ENCODE assay signal across 8 cellular contexts in the genomic region with DNA sequence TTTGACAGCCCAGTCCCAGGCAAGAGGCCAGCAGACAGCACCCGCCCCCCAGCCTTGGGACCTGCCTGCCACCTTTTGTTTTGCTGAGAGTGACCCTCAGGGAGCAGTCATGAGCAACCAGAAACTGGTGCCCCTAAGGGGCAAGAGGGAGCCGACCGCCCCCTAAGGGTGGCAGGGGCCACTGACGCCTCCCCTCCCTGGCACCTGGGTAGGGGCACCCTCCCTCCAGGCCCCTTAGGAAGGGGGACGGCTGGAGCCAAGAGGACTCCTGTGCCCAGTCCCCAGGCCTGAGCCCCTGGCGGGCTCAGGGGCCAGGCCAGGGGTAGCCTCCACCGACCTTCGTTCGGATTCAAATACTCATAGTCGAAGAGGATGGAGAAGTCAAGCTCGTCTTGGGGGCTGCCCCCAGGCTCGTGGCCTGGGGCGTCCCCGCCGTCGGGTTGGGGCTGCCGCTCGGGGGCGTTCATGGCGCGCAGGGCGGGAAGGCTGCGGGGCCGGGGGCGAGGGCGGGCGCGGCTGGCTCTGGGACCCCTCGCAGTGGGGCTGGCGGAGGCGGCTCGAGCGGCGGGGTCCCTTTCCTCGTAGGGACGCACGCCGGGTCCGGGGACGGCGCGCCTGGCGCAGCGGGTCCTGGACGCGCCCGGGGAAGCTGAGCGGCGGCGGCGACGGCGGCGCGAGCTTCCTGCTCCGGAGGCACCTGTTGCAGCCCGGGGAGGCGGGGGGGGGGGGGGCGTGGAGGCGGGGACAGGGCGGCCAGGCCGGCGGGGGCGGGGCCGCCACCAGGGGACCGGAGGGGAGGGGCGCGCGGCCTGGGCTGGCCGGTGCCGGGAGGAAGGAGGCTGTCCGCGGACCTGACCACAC. TPM values are rescaled to one million over a fixed set of nuclear protein-coding genes. Genes with fewer than 3 reads are reported as not detected.
DNase-seq lines count a peak whose midpoint lies in the region; ATAC-seq, FAIRE-seq and TF ChIP-seq lines count a peak whose summit lies in the region.

Gene NFATC2, minus strand, starts transcription at position 687 of the 861 bp plus-strand sequence. Its CDS starts 220 bp downstream, at position 467.

- peak within 1 kb of the TSS; percentile 98 for H3K4me3 Mint-ChIP-seq in T-helper 1 cell treated with Interleukin-12 subunit alpha and Interleukin-12 subunit beta and Interleukin-4 antibody, amounts not matched to agents 30 μg/mL and 1 μg/mL, for 36 hours
- H3K4me3 Mint-ChIP-seq in stimulated activated naive B cell treated with anti-CD40 and anti-IgM and Interleukin-4, amounts not matched to agents 10 μg/mL and 1 μg/mL and 100 μg/mL, for 72 hours: peak within 1 kb of the TSS; percentile 92 to 99

- no peak for FAIRE-seq in GM12878 (lab: Jason Lieb, UNC)

- peak; percentile 97 for DNase-seq in 8988T
- no peak for DNase-seq in GM12878 (ENCODE audit: low read depth, low spot score)
- no peak for DNase-seq in lower leg skin (ENCODE audit: low spot score in 2 of 2)
- DNase-seq in stimulated activated naive B cell treated with anti-CD40 and anti-IgM and Interleukin-4, amounts not matched to agents 10 μg/mL and 1 μg/mL and 100 μg/mL, for 72 hours: peak; percentile 72
- no peak for DNase-seq in NCI-H446 treated with DMSO at 0.1 percent for 48 hours (lab: John Stamatoyannopoulos, UW)

- POLR2A ChIA-PET in GM12878 (lab: Charles Lee): interaction anchor here (1.1 to 1.9 kb wide), 2 partner anchors 14 to 142 kb away, joined by 4 to 5 read pairs; no protein-coding TSS in a partner anchor

- peak within 1 kb of the TSS; percentile 82 for H3K9ac ChIP-seq in GM12878 (ENCODE audit: control insufficient read depth, insufficient read depth, low read length)

- no peaks in the 10 kb centered on the region for H3K36me3 ChIP-seq in GM12878 (ENCODE audit: control insufficient read depth in 2 of 2, insufficient read depth in 2 of 2, low read length in 1 of 2)

- intact Hi-C loops in GM12878 (cut with micrococcal nuclease; ENCODE audit: unreplicated experiment): loop anchor here (1.0 to 5.0 kb wide), 5 partner anchors 53 to 160 kb away; no protein-coding TSS in a partner anchor
- intact Hi-C loops in lower leg skin (cut with DNase I; ENCODE audit: low total_unique reads): no loop called here

- H3K4me3 ChIP-seq in GM12878 (peak within 1 kb of the TSS; percentile 88), lower leg skin (ENCODE audit: low read depth, poor library complexity, severe bottlenecking) (peak within 1 kb of the TSS; percentile 25)

- no TSS peak for BruUV-seq in GM12878 (replicated peaks; lab: Mats Ljungman, UMichigan)

- peak within 1 kb of the TSS; percentile 30 for H2AFZ ChIP-seq in GM12878 (ENCODE audit: control insufficient read depth, low read depth, low read length)

- peak; percentile 50 to 60 (median 52) for TF ChIP-seq CTCF in GM12878 (IDR thresholded peaks at IDR 0.05 in 2 of 3, conservative IDR thresholded peaks at IDR 0.05 in 1 of 3; ENCODE audit: control insufficient read depth in 2 of 3, extremely low read depth in 1 of 3, insufficient read depth in 1 of 3, low read depth in 3 of 3, low read length in 3 of 3)
- TF ChIP-seq CTCF in lower leg skin (IDR thresholded peaks at IDR 0.05): no peak

- SMC1A ChIA-PET in GM12878 (lab: Charles Lee; ENCODE audit: uncharacterized antibody, unreplicated experiment): interaction anchor here (0.6 to 3.7 kb wide), 10 partner anchors 14 to 157 kb away, joined by 3 to 20 read pairs (median 4); no protein-coding TSS in a partner anchor

- peaks cover 31% of the 10 kb centered on the region for H3K79me2 ChIP-seq in GM12878 (ENCODE audit: control insufficient read depth, insufficient read depth, low read length)

- in situ Hi-C loops in GM12878 (cut with MboI): no loop called here

- RAD21 ChIA-PET in GM12878 (lab: Charles Lee; ENCODE audit: unreplicated experiment): interaction anchor here (0.6 to 4.7 kb wide), 13 partner anchors 11 to 158 kb away, joined by 3 to 22 read pairs (median 4); no protein-coding TSS in a partner anchor

- peak; percentile 44 for TF ChIP-seq RAD21 in GM12878 (IDR thresholded peaks at IDR 0.05; ENCODE audit: insufficient read depth, low read depth, low read length)

- peaks cover 6% of the 10 kb centered on the region for H3K9me3 Mint-ChIP-seq in T-helper 1 cell treated with Interleukin-12 subunit alpha and Interleukin-12 subunit beta and Interleukin-4 antibody, amounts not matched to agents 30 μg/mL and 1 μg/mL, for 36 hours
- peaks cover 0 to 2% of the 10 kb centered on the region in 2 donors for H3K9me3 Mint-ChIP-seq in stimulated activated naive B cell treated with anti-CD40 and anti-IgM and Interleukin-4, amounts not matched to agents 10 μg/mL and 1 μg/mL and 100 μg/mL, for 72 hours

- H3K4me2 ChIP-seq in GM12878 (ENCODE audit: control insufficient read depth, insufficient read depth): peak within 1 kb of the TSS; percentile 70

- WGBS in GM12878 (ENCODE audit: insufficient coverage, insufficient replicate concordance, low lambda C conversion rate, missing lambda C conversion rate): 9% methylated on average over 15 of the region's 73 CpGs
- WGBS in lower leg skin, 2 donors: 39% methylated on average over 28 to 39 of the region's 73 CpGs

- TF ChIP-seq POLR2A in GM12878 (IDR thresholded peaks at IDR 0.05; ENCODE audit: low read depth, low read length): peak; percentile 72
- no peak for TF ChIP-seq POLR2A in lower leg skin (IDR thresholded peaks at IDR 0.05)

- TF ChIP-seq EP300 in GM12878 (IDR thresholded peaks at IDR 0.05; ENCODE audit: borderline replicate concordance in 1 of 2, control insufficient read depth in 1 of 2, low read depth in 2 of 2, low read length in 2 of 2): no peak

- no peaks in the 10 kb centered on the region; a peak in 2 of 4 replicates for H3K27me3 ChIP-seq in GM12878 (replicated peaks in 1 of 2; ENCODE audit: control insufficient read depth in 2 of 2, insufficient read depth in 2 of 2, low read length in 1 of 2)

- peak; percentile 47 for ATAC-seq in GM18868 (IDR thresholded peaks at IDR 0.05; ENCODE audit: unreplicated experiment)
- peak; percentile 55 for ATAC-seq in HG03354 (IDR thresholded peaks at IDR 0.05; ENCODE audit: poor library complexity, severe bottlenecking, unreplicated experiment)
- peak; percentile 71 for ATAC-seq in GM12878
- ATAC-seq in stimulated activated naive B cell treated with anti-CD40 and anti-IgM and Interleukin-4, amounts not matched to agents 10 μg/mL and 1 μg/mL and 100 μg/mL, for 72 hours (replicated peaks): peak; percentile 68

- peaks cover 39% of the 10 kb centered on the region for H3K36me3 Mint-ChIP-seq in T-helper 1 cell treated with Interleukin-12 subunit alpha and Interleukin-12 subunit beta and Interleukin-4 antibody, amounts not matched to agents 30 μg/mL and 1 μg/mL, for 36 hours (ENCODE audit: low read depth)
- H3K36me3 Mint-ChIP-seq in stimulated activated naive B cell treated with anti-CD40 and anti-IgM and Interleukin-4, amounts not matched to agents 10 μg/mL and 1 μg/mL and 100 μg/mL, for 72 hours: peaks cover 12 to 26% of the 10 kb centered on the region in 2 donors

- peaks cover 16% of the 10 kb centered on the region for H3K4me1 ChIP-seq in GM12878 (ENCODE audit: control insufficient read depth, insufficient read depth, low read length)

- H3K27ac Mint-ChIP-seq in T-helper 1 cell treated with Interleukin-12 subunit alpha and Interleukin-12 subunit beta and Interleukin-4 antibody, amounts not matched to agents 30 μg/mL and 1 μg/mL, for 36 hours: peak within 1 kb of the TSS; percentile 97
- H3K27ac Mint-ChIP-seq in stimulated activated naive B cell treated with anti-CD40 and anti-IgM and Interleukin-4, amounts not matched to agents 10 μg/mL and 1 μg/mL and 100 μg/mL, for 72 hours: peak within 1 kb of the TSS; percentile 98

- H4K20me1 ChIP-seq in GM12878 (ENCODE audit: control insufficient read depth, insufficient read depth): no peaks in the 10 kb centered on the region

- CTCF ChIA-PET in GM12878 (lab: Yijun Ruan, JAX): interaction anchor here (0.8 to 6.9 kb wide), 11 partner anchors 28 to 169 kb away, joined by 3 to 28 read pairs (median 5); no protein-coding TSS in a partner anchor

- peak within 1 kb of the TSS; percentile 82 for H3K27ac ChIP-seq in GM12878 (ENCODE audit: control insufficient read depth, insufficient read depth)

- H3K27me3 Mint-ChIP-seq in T-helper 1 cell treated with Interleukin-12 subunit alpha and Interleukin-12 subunit beta and Interleukin-4 antibody, amounts not matched to agents 30 μg/mL and 1 μg/mL, for 36 hours (ENCODE audit: low read depth): peaks cover 28% of the 10 kb centered on the region
- peaks cover 6 to 10% of the 10 kb centered on the region in 2 donors for H3K27me3 Mint-ChIP-seq in stimulated activated naive B cell treated with anti-CD40 and anti-IgM and Interleukin-4, amounts not matched to agents 10 μg/mL and 1 μg/mL and 100 μg/mL, for 72 hours

- H3K9me3 ChIP-seq in GM12878 (replicated peaks; ENCODE audit: control insufficient read depth, insufficient read depth, low read length): no peaks in the 10 kb centered on the region; the same call in 2 of the 3 replicates

- H3K4me1 Mint-ChIP-seq in T-helper 1 cell treated with Interleukin-12 subunit alpha and Interleukin-12 subunit beta and Interleukin-4 antibody, amounts not matched to agents 30 μg/mL and 1 μg/mL, for 36 hours (ENCODE audit: low read depth): peaks cover 42% of the 10 kb centered on the region
- H3K4me1 Mint-ChIP-seq in stimulated activated naive B cell treated with anti-CD40 and anti-IgM and Interleukin-4, amounts not matched to agents 10 μg/mL and 1 μg/mL and 100 μg/mL, for 72 hours: peaks cover 36 to 54% of the 10 kb centered on the region in 2 donors

TF ChIP-seq in GM12878, 131 proteins besides CTCF, POLR2A, EP300 and RAD21 (continues in another document):
- TF ChIP-seq ETV6 (conservative IDR thresholded peaks at IDR 0.05 in 1 of 2, IDR thresholded peaks at IDR 0.05 in 1 of 2; ENCODE audit: borderline replicate concordance in 1 of 2, low read depth in 1 of 2) (no peak), BRCA1 (IDR thresholded peaks at IDR 0.05; ENCODE audit: low read depth, low read length) (no peak)

RNA-seq across cellular contexts. Expression of gene NFATC2, which starts in this region (rescaled TPM):
- 24.0 and 24.8 TPM in 2 replicates for total RNA-seq in GM12878 (2013; cell fraction: nucleolus; rRNA removed)
- total RNA-seq in GM12878 (2014; rRNA removed): 5.1 TPM in 2 replicates
- total RNA-seq in GM12878 (2014; rRNA removed; fragmentation: Illumina TruSeq; extraction: Trizol): 3.7 and 4.3 TPM in 2 replicates
- 17.5 and 20.0 TPM in 2 replicates for total RNA-seq in GM12878 (2021)
- polyA plus RNA-seq in GM12878 (2011; ENCODE audit: low read depth): 4.4 TPM
- 7.6 and 7.9 TPM in 2 replicates for polyA plus RNA-seq in GM12878 (2011; rRNA removed)
- 5.2 and 9.2 TPM in 2 replicates for polyA plus RNA-seq in GM12878 (2011; cell fraction: cytosol; rRNA removed)
- polyA plus RNA-seq in GM12878 (2011; cell fraction: nucleus; rRNA removed): 15.6 and 22.7 TPM in 2 replicates
- 5.3 and 9.1 TPM in 2 replicates for polyA plus RNA-seq in GM12878 (2012)
- polyA plus RNA-seq in GM12878 (2014; fragmentation: Illumina TruSeq; extraction: Trizol): 12.3 and 12.7 TPM in 2 replicates
- 1 to 10 TPM; 3.3 to 7.3 TPM for polyA plus RNA-seq in GM12878 (2014; fragmentation: Nextera tagmentation; extraction: Ambion mirVana)
- 5.6 and 6.8 TPM in 2 replicates for polyA plus RNA-seq in GM12878 (2014; rRNA removed)
- polyA plus RNA-seq in GM12878 (2016; fragmentation: Nextera tagmentation; extraction: Ambion mirVana): 1 to 10 TPM; 7.3 to 7.7 TPM
- polyA minus RNA-seq in GM12878 (2011; rRNA and poly(A)+ RNA removed): 12.2 and 12.7 TPM in 2 replicates
- 11.8 and 12.8 TPM in 2 replicates for polyA minus RNA-seq in GM12878 (2011; cell fraction: cytosol; rRNA and poly(A)+ RNA removed)
- polyA minus RNA-seq in GM12878 (2011; cell fraction: nucleus; rRNA and poly(A)+ RNA removed): 10.2 and 22.1 TPM in 2 replicates
- 10 to 100 TPM in 1 of 4 donors, 1 to 10 TPM in 3; 4.0 to 10.4 (median 5.1) TPM for total RNA-seq in lower leg skin

Comparison
In these comparisons a context has a peak if more than half of its experiments do, and no peak if none do; other contexts are left out.
1. DNase-seq: peak in 8988T (single experiment) and stimulated activated naive B cell treated with anti-CD40 and anti-IgM and Interleukin-4, amounts not matched to agents 10 μg/mL and 1 μg/mL and 100 μg/mL, for 72 hours (single experiment); none in GM12878 (single experiment), lower leg skin (0 of 2) and NCI-H446 treated with DMSO at 0.1 percent for 48 hours (single experiment).
2. CTCF ChIP-seq: peak in GM12878 (3 of 3); none in lower leg skin (0 of 3).
3. Peak in every context shown above with its lines, with median percentiles within 50 percentile points of each other: ATAC-seq.